In the genomic region with DNA sequence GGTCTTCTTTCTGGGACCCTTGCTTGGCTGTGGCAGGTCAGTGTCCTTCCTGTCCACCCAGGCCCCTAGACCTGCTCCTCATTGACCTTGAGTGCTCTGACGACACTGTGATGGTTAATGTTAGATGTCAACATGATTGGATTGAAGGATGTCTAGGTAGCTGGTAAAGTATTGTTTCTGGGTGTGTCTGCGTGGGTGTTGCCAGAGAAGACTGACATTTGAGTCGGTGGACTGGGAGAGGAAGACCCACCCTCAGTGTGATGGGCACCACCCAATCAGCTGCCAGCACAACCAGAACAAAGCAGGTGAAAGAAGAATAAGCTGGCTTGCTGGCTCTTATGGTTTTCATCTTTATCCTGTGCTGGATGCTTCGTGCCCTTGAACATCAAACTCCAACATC, we compare ENCODE assay signal across 37 cellular contexts.
DNase-seq lines count a peak whose midpoint lies in the region; ATAC-seq, FAIRE-seq and TF ChIP-seq lines count a peak whose summit lies in the region.
"Had no signal": no experiment of that assay in that cellular context is flagged by ENCODE, and none has a peak within 500 bp of the region (broad histone marks: within the 10 kb centered on the region; RNA-seq: fewer than 3 reads in every experiment).

No MANE protein-coding gene starts in this region.

- H3K4me3 ChIP-seq in bronchial epithelial cell (ENCODE audit: low read depth, low read length) (no peak overlapping the region), vagina (no peak overlapping the region)
- H3K4me3 ChIP-seq: A549; BLaER1; BLaER1 treated with 17β-estradiol and CSF1 and Interleukin-3, amounts not matched to agents 10 nM and 100 nM had no signal

- TF ChIP-seq CTCF in WTC11 (IDR thresholded peaks at IDR 0.05) (no peak), bronchial epithelial cell (IDR thresholded peaks at IDR 0.05; ENCODE audit: insufficient read depth, low read length, severe bottlenecking) (no peak), vagina (IDR thresholded peaks at IDR 0.05) (no peak)

- H3K4me1 ChIP-seq in vagina: no peaks in the 10 kb centered on the region
- H3K4me1 ChIP-seq: A549, BE2C, Caco-2 had no signal

- H3K27ac ChIP-seq in vagina: no peak overlapping the region
- H3K27ac ChIP-seq: 22Rv1; A549; BLaER1; BLaER1 treated with 17β-estradiol and CSF1 and Interleukin-3, amounts not matched to agents 10 nM and 100 nM; C4-2B had no signal

- intact Hi-C loops in vagina (cut with DNase I): no loop called here

- no peak for DNase-seq in WTC11 (ENCODE audit: low spot score)
- DNase-seq in bronchial epithelial cell (ENCODE audit: low read depth): no peak
- DNase-seq in islet precursor cell: peak; percentile 12
- peak; percentile 56 to 61 for DNase-seq in vagina (ENCODE audit: extremely low spot score in 2 of 2)
- DNase-seq in epidermal melanocyte (ENCODE audit: insufficient read length, low spot score): no peak
- no peak for DNase-seq in ecto neural progenitor cell (ENCODE audit: low spot score)
- no peak for DNase-seq in NCI-H2171 (lab: John Stamatoyannopoulos, UW)
- DNase-seq: 8988T; ACHN; AML-193; BE2C; C1 segment of cervical spinal cord; Caco-2; Calu3; CD4-positive, alpha-beta memory T cell; CD4-positive, alpha-beta T cell; CD4-positive, CD25-positive, alpha-beta regulatory T cell; CD8-positive, alpha-beta memory T cell; CD8-positive, alpha-beta T cell; COR-L47; DMS 273 treated with DMSO at 0.1 percent for 48 hours; DMS153; DMS53; DMS79; DMS79 treated with DMSO at 0.1 percent for 48 hours; DND-41; EL had no signal

- peak overlapping the region; percentile 81; the same call in 1 of the 2 replicates for H3K27ac Mint-ChIP-seq in WTC11
- H3K27ac Mint-ChIP-seq: B cell; CD14-positive monocyte; CD4-positive, alpha-beta memory T cell; CD4-positive, alpha-beta T cell; CD4-positive, CD25-positive, alpha-beta regulatory T cell; CD8-positive, alpha-beta memory T cell; CD8-positive, alpha-beta T cell had no signal

- ATAC-seq in WTC11 (no peak), HG03175 (IDR thresholded peaks at IDR 0.05; ENCODE audit: unreplicated experiment) (no peak)
- ATAC-seq: A549; CD8-positive, alpha-beta T cell had no signal

- TF ChIP-seq POLR2A in vagina (IDR thresholded peaks at IDR 0.05): no peak

- H3K4me3 Mint-ChIP-seq in WTC11: no peak overlapping the region
- H3K4me3 Mint-ChIP-seq: B cell; CD14-positive monocyte; CD4-positive, alpha-beta memory T cell; CD4-positive, alpha-beta T cell; CD4-positive, CD25-positive, alpha-beta regulatory T cell; CD8-positive, alpha-beta memory T cell; CD8-positive, alpha-beta T cell had no signal

- H3K4me1 Mint-ChIP-seq in WTC11: peaks cover 15% of the 10 kb centered on the region
- H3K4me1 Mint-ChIP-seq: B cell had no signal

- no peaks in the 10 kb centered on the region for H3K9me3 Mint-ChIP-seq in WTC11
- H3K9me3 Mint-ChIP-seq: CD4-positive, alpha-beta T cell; CD8-positive, alpha-beta T cell had no signal

- no peaks in the 10 kb centered on the region for H3K36me3 ChIP-seq in bronchial epithelial cell (ENCODE audit: control insufficient read depth, insufficient read depth, low read length)
- no peaks in the 10 kb centered on the region for H3K36me3 ChIP-seq in vagina
- H3K36me3 ChIP-seq: BE2C; BLaER1; BLaER1 treated with 17β-estradiol and CSF1 and Interleukin-3, amounts not matched to agents 10 nM and 100 nM had no signal

- H3K9me3 ChIP-seq in vagina: no peaks in the 10 kb centered on the region
- H3K9me3 ChIP-seq: A549; BE2C; BLaER1; BLaER1 treated with 17β-estradiol and CSF1 and Interleukin-3, amounts not matched to agents 10 nM and 100 nM; Caco-2 had no signal

- POLR2A ChIA-PET in WTC11 (lab: Charles Lee): interaction anchor here (0.8 kb wide), 1 partner anchor 303 kb away, joined by 4 read pairs; no protein-coding TSS in a partner anchor

- CTCF ChIA-PET in WTC11 (lab: Charles Lee): interaction anchor here (0.7 to 1.0 kb wide), 3 partner anchors 21 to 43 kb away, joined by 3 to 4 read pairs (median 3); no protein-coding TSS in a partner anchor

- H3K27me3 ChIP-seq in bronchial epithelial cell (ENCODE audit: control insufficient read depth, insufficient read depth, low read length) (no peaks in the 10 kb centered on the region), vagina (no peaks in the 10 kb centered on the region)

- peaks cover 69% of the 10 kb centered on the region for H3K36me3 Mint-ChIP-seq in WTC11
- H3K36me3 Mint-ChIP-seq: CD14-positive monocyte; CD4-positive, alpha-beta memory T cell; CD4-positive, CD25-positive, alpha-beta regulatory T cell; CD8-positive, alpha-beta memory T cell; CD8-positive, alpha-beta T cell had no signal

- peak; percentile 80 for FAIRE-seq in bronchial epithelial cell (lab: Jason Lieb, UNC)
- FAIRE-seq: A204.1, A549, D721Med had no signal

- H3K27me3 Mint-ChIP-seq in WTC11 (ENCODE audit: low read depth): no peaks in the 10 kb centered on the region

TF ChIP-seq in WTC11, 78 proteins besides CTCF, POLR2A, EP300 and RAD21 (continues in another document):
- TF ChIP-seq PRRX2 (CRISPR knock-in tag; IDR thresholded peaks at IDR 0.05) (no peak), ZNF219 (CRISPR knock-in tag; IDR thresholded peaks at IDR 0.05; ENCODE audit: borderline replicate concordance) (no peak), NR3C1 (CRISPR knock-in tag; conservative IDR thresholded peaks at IDR 0.05; ENCODE audit: low read depth) (no peak), ZNF232 (CRISPR knock-in tag; IDR thresholded peaks at IDR 0.05) (no peak)
- TF ChIP-seq, protein P1, sequence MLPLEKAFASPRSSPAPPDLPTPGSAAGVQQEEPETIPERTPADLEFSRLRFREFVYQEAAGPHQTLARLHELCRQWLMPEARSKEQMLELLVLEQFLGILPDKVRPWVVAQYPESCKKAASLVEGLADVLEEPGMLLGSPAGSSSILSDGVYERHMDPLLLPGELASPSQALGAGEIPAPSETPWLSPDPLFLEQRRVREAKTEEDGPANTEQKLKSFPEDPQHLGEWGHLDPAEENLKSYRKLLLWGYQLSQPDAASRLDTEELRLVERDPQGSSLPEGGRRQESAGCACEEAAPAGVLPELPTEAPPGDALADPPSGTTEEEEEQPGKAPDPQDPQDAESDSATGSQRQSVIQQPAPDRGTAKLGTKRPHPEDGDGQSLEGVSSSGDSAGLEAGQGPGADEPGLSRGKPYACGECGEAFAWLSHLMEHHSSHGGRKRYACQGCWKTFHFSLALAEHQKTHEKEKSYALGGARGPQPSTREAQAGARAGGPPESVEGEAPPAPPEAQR (CRISPR knock-in tag; IDR thresholded peaks at IDR 0.05): no peak
- TF ChIP-seq, protein P2, sequence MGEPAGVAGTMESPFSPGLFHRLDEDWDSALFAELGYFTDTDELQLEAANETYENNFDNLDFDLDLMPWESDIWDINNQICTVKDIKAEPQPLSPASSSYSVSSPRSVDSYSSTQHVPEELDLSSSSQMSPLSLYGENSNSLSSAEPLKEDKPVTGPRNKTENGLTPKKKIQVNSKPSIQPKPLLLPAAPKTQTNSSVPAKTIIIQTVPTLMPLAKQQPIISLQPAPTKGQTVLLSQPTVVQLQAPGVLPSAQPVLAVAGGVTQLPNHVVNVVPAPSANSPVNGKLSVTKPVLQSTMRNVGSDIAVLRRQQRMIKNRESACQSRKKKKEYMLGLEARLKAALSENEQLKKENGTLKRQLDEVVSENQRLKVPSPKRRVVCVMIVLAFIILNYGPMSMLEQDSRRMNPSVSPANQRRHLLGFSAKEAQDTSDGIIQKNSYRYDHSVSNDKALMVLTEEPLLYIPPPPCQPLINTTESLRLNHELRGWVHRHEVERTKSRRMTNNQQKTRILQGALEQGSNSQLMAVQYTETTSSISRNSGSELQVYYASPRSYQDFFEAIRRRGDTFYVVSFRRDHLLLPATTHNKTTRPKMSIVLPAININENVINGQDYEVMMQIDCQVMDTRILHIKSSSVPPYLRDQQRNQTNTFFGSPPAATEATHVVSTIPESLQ (CRISPR knock-in tag; IDR thresholded peaks at IDR 0.05): no peak
- TF ChIP-seq, protein P3, sequence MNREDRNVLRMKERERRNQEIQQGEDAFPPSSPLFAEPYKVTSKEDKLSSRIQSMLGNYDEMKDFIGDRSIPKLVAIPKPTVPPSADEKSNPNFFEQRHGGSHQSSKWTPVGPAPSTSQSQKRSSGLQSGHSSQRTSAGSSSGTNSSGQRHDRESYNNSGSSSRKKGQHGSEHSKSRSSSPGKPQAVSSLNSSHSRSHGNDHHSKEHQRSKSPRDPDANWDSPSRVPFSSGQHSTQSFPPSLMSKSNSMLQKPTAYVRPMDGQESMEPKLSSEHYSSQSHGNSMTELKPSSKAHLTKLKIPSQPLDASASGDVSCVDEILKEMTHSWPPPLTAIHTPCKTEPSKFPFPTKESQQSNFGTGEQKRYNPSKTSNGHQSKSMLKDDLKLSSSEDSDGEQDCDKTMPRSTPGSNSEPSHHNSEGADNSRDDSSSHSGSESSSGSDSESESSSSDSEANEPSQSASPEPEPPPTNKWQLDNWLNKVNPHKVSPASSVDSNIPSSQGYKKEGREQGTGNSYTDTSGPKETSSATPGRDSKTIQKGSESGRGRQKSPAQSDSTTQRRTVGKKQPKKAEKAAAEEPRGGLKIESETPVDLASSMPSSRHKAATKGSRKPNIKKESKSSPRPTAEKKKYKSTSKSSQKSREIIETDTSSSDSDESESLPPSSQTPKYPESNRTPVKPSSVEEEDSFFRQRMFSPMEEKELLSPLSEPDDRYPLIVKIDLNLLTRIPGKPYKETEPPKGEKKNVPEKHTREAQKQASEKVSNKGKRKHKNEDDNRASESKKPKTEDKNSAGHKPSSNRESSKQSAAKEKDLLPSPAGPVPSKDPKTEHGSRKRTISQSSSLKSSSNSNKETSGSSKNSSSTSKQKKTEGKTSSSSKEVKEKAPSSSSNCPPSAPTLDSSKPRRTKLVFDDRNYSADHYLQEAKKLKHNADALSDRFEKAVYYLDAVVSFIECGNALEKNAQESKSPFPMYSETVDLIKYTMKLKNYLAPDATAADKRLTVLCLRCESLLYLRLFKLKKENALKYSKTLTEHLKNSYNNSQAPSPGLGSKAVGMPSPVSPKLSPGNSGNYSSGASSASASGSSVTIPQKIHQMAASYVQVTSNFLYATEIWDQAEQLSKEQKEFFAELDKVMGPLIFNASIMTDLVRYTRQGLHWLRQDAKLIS (CRISPR knock-in tag; IDR thresholded peaks at IDR 0.05; ENCODE audit: borderline replicate concordance): no peak

Comparison
In these comparisons a context has a peak if more than half of its experiments do, and no peak if none do; other contexts are left out.
1. DNase-seq: peak in islet precursor cell (single experiment) and vagina (2 of 2); none in WTC11 (single experiment), bronchial epithelial cell (single experiment), epidermal melanocyte (single experiment), ecto neural progenitor cell (single experiment) and NCI-H2171 (single experiment).